In genomic region chr12:108839011-108839889, GRCh38 we compare ENCODE assay signal across 8 cellular contexts. TPM values are rescaled to one million over a fixed set of nuclear protein-coding genes. Genes with fewer than 3 reads are reported as not detected.
A peak's percentile ranks its signal among the peaks of the same experiment; 100 is the strongest.
DNase-seq lines count a peak whose midpoint lies in the region; ATAC-seq lines count a peak whose summit lies in the region.

No MANE protein-coding gene starts in this region.

- peak overlapping the region in 2 of 8 donors; percentile 1 to 63 for H3K4me3 Mint-ChIP-seq in naive B cell

- H3K9me3 ChIP-seq in MG63: no peaks in the 10 kb centered on the region

- peaks cover 0 to 8% of the 10 kb centered on the region in 2 donors for H3K36me3 Mint-ChIP-seq in naive B cell

- peak overlapping the region in 4 of 6 donors; percentile 4 to 49 (median 22) for H3K27ac Mint-ChIP-seq in naive B cell

- H3K9me3 Mint-ChIP-seq in naive B cell: no peaks in the 10 kb centered on the region

- H3K4me3 ChIP-seq in ACC112 (ENCODE audit: low read depth, low read length): peak overlapping the region; percentile 18; the same call in 1 of the 2 replicates
- H3K4me3 ChIP-seq in MG63: no peak overlapping the region

- H3K27ac ChIP-seq in ACC112 (ENCODE audit: low read depth, low read length): peak overlapping the region; percentile 99

- H3K4me1 ChIP-seq in ACC112 (ENCODE audit: control insufficient read depth, insufficient read depth, low read length, unreplicated experiment): peaks cover 73% of the 10 kb centered on the region

- H3K27me3 ChIP-seq in ACC112 (ENCODE audit: insufficient read depth, low read length): no peaks in the 10 kb centered on the region
- no peaks in the 10 kb centered on the region for H3K27me3 ChIP-seq in MG63

- peaks cover 11 to 20% (median 19%) of the 10 kb centered on the region in 3 donors for H3K4me1 Mint-ChIP-seq in naive B cell

- peak; percentile 77 for DNase-seq in MG63
- peak; percentile 87 for DNase-seq in dedifferentiated amniotic fluid mesenchymal stem cell (ENCODE audit: extremely low spot score)
- DNase-seq in naive B cell: no peak
- no peak for DNase-seq in foreskin melanocyte
- DNase-seq in NCI-H2196 treated with DMSO at 0.1 percent for 48 hours (lab: John Stamatoyannopoulos, UW; ENCODE audit: unreplicated experiment): no peak
- no peak for DNase-seq in AG08396 (ENCODE audit: low spot score)

- H3K79me2 ChIP-seq in ACC112 (ENCODE audit: control insufficient read depth, insufficient read depth, low read length, unreplicated experiment): peaks cover 71% of the 10 kb centered on the region

- H3K27me3 Mint-ChIP-seq in naive B cell: no peaks in the 10 kb centered on the region

- no peak overlapping the region for H2AFZ ChIP-seq in ACC112 (ENCODE audit: low read length, unreplicated experiment)

- H3K36me3 ChIP-seq in ACC112 (ENCODE audit: insufficient read depth, low read length): peaks cover 36% of the 10 kb centered on the region
- peaks cover 90% of the 10 kb centered on the region for H3K36me3 ChIP-seq in MG63

- no peak for ATAC-seq in naive B cell (ENCODE audit: low read depth in 2 of 2)
- no peak for ATAC-seq in HG03571 (IDR thresholded peaks at IDR 0.05; ENCODE audit: unreplicated experiment)

RNA-seq across cellular contexts. Expression of gene SSH1, which starts 18.1 kb away (rescaled TPM):
- 7.0 and 8.7 TPM in 2 replicates for total RNA-seq in MG63 (2014; rRNA removed; shearing (Covaris generic); ENCODE audit: low replicate concordance)
- polyA plus RNA-seq in naive B cell (ENCODE audit: low read depth in 6 of 6): 10 to 100 TPM in 2 of 6 donors, 1 to 10 TPM in 3, not detected in 1; 5.1 to 16.6 (median 5.8) TPM

RNA-seq across cellular contexts. Expression of gene DAO, which starts 40.6 kb away (rescaled TPM):
- total RNA-seq in MG63 (2014; rRNA removed; shearing (Covaris generic); ENCODE audit: low replicate concordance): not detected in 2 replicates
- not detected for polyA plus RNA-seq in naive B cell (ENCODE audit: low read depth in 6 of 6)

Comparison
In these comparisons a context has a peak if more than half of its experiments do, and no peak if none do; other contexts are left out.
1. DNase-seq: peak in MG63 (single experiment) and dedifferentiated amniotic fluid mesenchymal stem cell (single experiment); none in naive B cell (single experiment), foreskin melanocyte (single experiment), NCI-H2196 treated with DMSO at 0.1 percent for 48 hours (single experiment) and AG08396 (single experiment).